29 cellular contexts compared by ENCODE assay signal in genomic region chr4:121742794-121743193, GRCh38. TPM values are rescaled to one million over a fixed set of nuclear protein-coding genes. Genes with fewer than 3 reads are reported as not detected.
"Had no signal": no experiment of that assay in that cellular context is flagged by ENCODE, and none has a peak within 500 bp of the region (broad histone marks: within the 10 kb centered on the region; RNA-seq: fewer than 3 reads in every experiment).

No MANE protein-coding gene starts in this region.

- H3K4me2 ChIP-seq: hepatocyte had no signal

- H3K36me3 Mint-ChIP-seq: immature natural killer cell; memory B cell; natural killer cell; stimulated activated naive B cell treated with anti-CD40 and anti-IgM and Interleukin-4, amounts not matched to agents 10 μg/mL and 1 μg/mL and 100 μg/mL, for 72 hours had no signal

- H3K9me3 Mint-ChIP-seq: endodermal cell; immature natural killer cell; memory B cell; natural killer cell; stimulated activated naive CD8-positive, alpha-beta T cell treated with anti-CD3 and anti-CD28 coated beads, Interleukin-15, Interleukin-2, amounts not matched to agents 100 ng/mL and 50 ng/mL, for 24 hours had no signal

- H3K27ac Mint-ChIP-seq: endodermal cell; immature natural killer cell; memory B cell; natural killer cell; stimulated activated naive B cell treated with anti-CD40 and anti-IgM and Interleukin-4, amounts not matched to agents 10 μg/mL and 1 μg/mL and 100 μg/mL, for 72 hours; stimulated activated naive CD8-positive, alpha-beta T cell treated with anti-CD3 and anti-CD28 coated beads, Interleukin-15, Interleukin-2, amounts not matched to agents 100 ng/mL and 50 ng/mL, for 24 hours had no signal

- H3K4me1 Mint-ChIP-seq: immature natural killer cell; memory B cell; natural killer cell; stimulated activated naive B cell treated with anti-CD40 and anti-IgM and Interleukin-4, amounts not matched to agents 10 μg/mL and 1 μg/mL and 100 μg/mL, for 72 hours had no signal

- H3K4me1 ChIP-seq: foreskin keratinocyte, gastroesophageal sphincter, psoas muscle, spleen, tibial nerve, vagina had no signal

- ATAC-seq: esophagus mucosa; foreskin keratinocyte; gastroesophageal sphincter; heart left ventricle; left lobe of liver; natural killer cell; psoas muscle; right cardiac atrium; stimulated activated naive B cell treated with anti-CD40 and anti-IgM and Interleukin-4, amounts not matched to agents 10 μg/mL and 1 μg/mL and 100 μg/mL, for 72 hours; upper lobe of right lung had no signal

- H3K27me3 ChIP-seq: foreskin keratinocyte, gastroesophageal sphincter, heart left ventricle, hepatocyte, ovary, sigmoid colon, spleen, tibial nerve, upper lobe of right lung, vagina had no signal

- H3K36me3 ChIP-seq: gastroesophageal sphincter, heart left ventricle, ovary, sigmoid colon, spleen, thoracic aorta, tibial nerve, upper lobe of right lung, vagina had no signal

- H2AFZ ChIP-seq: hepatocyte had no signal

- H3K79me2 ChIP-seq: hepatocyte had no signal

- H3K4me3 Mint-ChIP-seq: endodermal cell; immature natural killer cell; memory B cell; natural killer cell; stimulated activated naive B cell treated with anti-CD40 and anti-IgM and Interleukin-4, amounts not matched to agents 10 μg/mL and 1 μg/mL and 100 μg/mL, for 72 hours; stimulated activated naive CD8-positive, alpha-beta T cell treated with anti-CD3 and anti-CD28 coated beads, Interleukin-15, Interleukin-2, amounts not matched to agents 100 ng/mL and 50 ng/mL, for 24 hours had no signal

- DNase-seq: effector CD8-positive, alpha-beta T cell; endodermal cell; foreskin keratinocyte; heart left ventricle; immature natural killer cell; natural killer cell; occipital lobe; ovary; posterior cingulate gyrus; psoas muscle; right cardiac atrium; sigmoid colon; spleen; stimulated activated CD4-positive, alpha-beta T cell treated with anti-CD3 and anti-CD28 coated beads, Interleukin-4, amount 100 ng/mL, for 4 hours; stimulated activated naive B cell treated with anti-CD40 and anti-IgM and Interleukin-4, amounts not matched to agents 10 μg/mL and 1 μg/mL and 100 μg/mL, for 72 hours; upper lobe of right lung had no signal

- H3K27ac ChIP-seq: epithelial cell of prostate, foreskin keratinocyte, gastroesophageal sphincter, heart left ventricle, hepatocyte, ovary, psoas muscle, sigmoid colon, spleen, thoracic aorta, tibial nerve, upper lobe of right lung, vagina had no signal

- H3K9me3 ChIP-seq: gastroesophageal sphincter, heart left ventricle, ovary, psoas muscle, sigmoid colon, spleen, thoracic aorta, tibial nerve, upper lobe of right lung, vagina had no signal

- H3K4me3 ChIP-seq: gastroesophageal sphincter, heart left ventricle, hepatocyte, lung, ovary, psoas muscle, sigmoid colon, spleen, thoracic aorta, tibial nerve, upper lobe of right lung, vagina had no signal

RNA-seq across cellular contexts. Expression of gene SMIM43, which starts 22.2 kb away (rescaled TPM):
- total RNA-seq: endodermal cell, esophagus mucosa, foreskin keratinocyte, hepatocyte, left lobe of liver, liver, mononuclear cell, natural killer cell, psoas muscle, thoracic aorta, upper lobe of right lung, vagina had no signal
- polyA plus RNA-seq: immature natural killer cell, liver had no signal
